ENCODE assay signal across 8 cellular contexts in the genomic region with DNA sequence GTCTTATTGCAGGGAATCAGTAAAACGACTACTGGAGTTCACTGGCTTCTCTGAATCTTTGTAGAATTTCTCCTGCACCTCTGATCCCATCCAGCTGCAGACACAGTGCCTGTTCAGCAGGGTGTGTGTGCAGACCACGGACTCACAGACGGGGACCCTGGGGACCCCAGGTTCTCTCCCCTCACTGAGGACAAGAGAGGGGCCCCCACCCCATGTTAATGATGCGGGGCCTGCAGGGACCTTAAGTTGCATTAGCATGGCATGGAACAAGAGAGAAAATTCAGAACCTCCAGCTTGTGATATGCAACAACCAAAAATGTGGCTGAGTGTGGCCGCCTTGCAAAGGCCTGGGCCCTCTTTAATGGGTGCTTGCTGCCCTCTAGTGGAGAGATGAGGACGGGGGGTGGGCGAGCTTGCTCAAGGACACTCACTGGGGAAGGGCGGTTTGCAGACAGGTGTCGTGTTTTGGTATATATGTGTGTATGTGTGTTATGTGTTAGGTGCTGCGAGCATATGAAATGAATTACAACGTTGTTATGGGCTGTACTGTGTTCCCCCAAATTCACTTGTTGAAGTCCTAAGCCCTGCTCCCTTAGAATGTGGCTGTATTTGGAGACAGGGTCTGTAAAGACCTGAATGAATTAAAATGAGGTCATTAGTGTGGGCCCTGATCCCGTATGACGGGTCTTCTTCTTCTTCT.
DNase-seq lines count a peak whose midpoint lies in the region; ATAC-seq and TF ChIP-seq lines count a peak whose summit lies in the region.

No MANE protein-coding gene starts in this region.

- H3K4me1 ChIP-seq in adipocyte (ENCODE audit: control insufficient read depth, insufficient read depth, low read length) = no peaks in the 10 kb centered on the region
- peaks cover 0 to 7% (median 0%) of the 10 kb centered on the region in 9 donors for H3K4me1 ChIP-seq in heart right ventricle

- H3K27me3 ChIP-seq in adipocyte (replicated peaks; ENCODE audit: control insufficient read depth, insufficient read depth, low read length) (peaks cover 64% of the 10 kb centered on the region), heart right ventricle (peaks cover 0 to 13% (median under 1%) of the 10 kb centered on the region in 7 donors)

- H3K27ac ChIP-seq in heart right ventricle = no peak overlapping the region

- H3K9ac ChIP-seq in adipocyte (ENCODE audit: low read length) = no peak overlapping the region

- 17 to 18% methylated on average over 13 of the region's 13 CpGs for WGBS in heart right ventricle, 2 donors

- TF ChIP-seq CTCF in heart right ventricle (IDR thresholded peaks at IDR 0.05) = peak; percentile 91 to 98 (median 95)

- peak; percentile 11 for DNase-seq in GM04503 (ENCODE audit: low read depth)
- peak; percentile 89 for DNase-seq in NAMALWA (ENCODE audit: low spot score)
- peak; percentile 65 for DNase-seq in SW480 (ENCODE audit: low spot score)
- DNase-seq in adipocyte (ENCODE audit: low read depth) = peak; percentile 93
- peak; percentile 75 to 82 for DNase-seq in heart right ventricle
- peak; percentile 38 for DNase-seq in renal cortical epithelial cell (ENCODE audit: low read depth)

- H3K9me3 ChIP-seq in adipocyte (ENCODE audit: control insufficient read depth, low read length) (no peaks in the 10 kb centered on the region), heart right ventricle (no peaks in the 10 kb centered on the region)

- intact Hi-C loops in heart right ventricle (cut with DNase I) = loop anchor here (1.0 to 10.0 kb wide), 13 partner anchors 105 to 488 kb away; partner anchors contain the start of genes ESS2 (in 6 of the 10) and CLDN5 (in 1 of the 10)

- ATAC-seq in heart right ventricle (peak; percentile 87 to 94 (median 90)), GM21526 (IDR thresholded peaks at IDR 0.05; ENCODE audit: low FRiP score, unreplicated experiment) (no peak), GM19035 (IDR thresholded peaks at IDR 0.05; ENCODE audit: unreplicated experiment) (no peak)

- H3K36me3 ChIP-seq in adipocyte (ENCODE audit: control insufficient read depth, insufficient read depth, low read length, severe bottlenecking) = no peaks in the 10 kb centered on the region
- no peaks in the 10 kb centered on the region for H3K36me3 ChIP-seq in heart right ventricle

- no peak overlapping the region for H3K4me3 ChIP-seq in adipocyte (ENCODE audit: low read length)
- no peak overlapping the region for H3K4me3 ChIP-seq in heart right ventricle

Comparison
In these comparisons a context has a peak if more than half of its experiments do, and no peak if none do; other contexts are left out.
1. DNase-seq: peak in every context shown above with its lines; median percentile 93 in adipocyte; 89 in NAMALWA; 78 in heart right ventricle; 65 in SW480; 38 in renal cortical epithelial cell; 11 in GM04503.
2. ATAC-seq: peak in heart right ventricle (8 of 8); none in GM21526 (single experiment) and GM19035 (single experiment).